ENCODE assay signal across 1 cellular context in genomic region chr20:56468317-56469076, GRCh38.
TF ChIP-seq lines count a peak whose summit lies in the region.

RTF2 (plus strand) TSS chr20:56468627; CDS start chr20:56468698, 71 bp downstream.

TF ChIP-seq in K562, 482 proteins besides CTCF, POLR2A, EP300 and RAD21 (continued from another document and continues in another):
- TF ChIP-seq L3MBTL2 (IDR thresholded peaks at IDR 0.05) (peak; percentile 62; the same call in 1 of the 2 replicates), MAX (CRISPR knock-in tag; IDR thresholded peaks at IDR 0.05) (peak; percentile 85), ZHX1 (conservative IDR thresholded peaks at IDR 0.05; ENCODE audit: low read length) (no peak), CXXC5 (CRISPR knock-in tag; IDR thresholded peaks at IDR 0.05) (peak; percentile 97), WHSC1 (IDR thresholded peaks at IDR 0.05; ENCODE audit: low read length) (no peak), BRD9 (IDR thresholded peaks at IDR 0.05; ENCODE audit: low read depth, partially characterized antibody) (no peak), DLX4 (CRISPR knock-in tag; IDR thresholded peaks at IDR 0.05) (no peak), ZKSCAN8 (CRISPR knock-in tag; IDR thresholded peaks at IDR 0.05) (no peak), TAF9B (IDR thresholded peaks at IDR 0.05; ENCODE audit: partially characterized antibody) (no peak), ZNF133 (CRISPR knock-in tag; IDR thresholded peaks at IDR 0.05) (no peak), ETS1 (conservative IDR thresholded peaks at IDR 0.05; ENCODE audit: control insufficient read depth, low read depth, low read length) (peak; percentile 79), CBFB (CRISPR knock-in tag; IDR thresholded peaks at IDR 0.05) (0 out of 2 replicates have a peak, but pooled peaks have one; percentile 21), BRCA1 (IDR thresholded peaks at IDR 0.05) (no peak), BRCA1 (CRISPR knock-in tag; IDR thresholded peaks at IDR 0.05) (no peak), FOXA3 (CRISPR knock-in tag; conservative IDR thresholded peaks at IDR 0.05 in 1 of 2, IDR thresholded peaks at IDR 0.05 in 1 of 2) (0 out of 4 replicates have a peak, but pooled peaks of 1 of the 2 experiments have one; percentile 24), SRSF3 (IDR thresholded peaks at IDR 0.05; ENCODE audit: insufficient read depth, low read length) (no peak), DPF2 (IDR thresholded peaks at IDR 0.05) (peak; percentile 64), REST (CRISPR knock-in tag; IDR thresholded peaks at IDR 0.05; ENCODE audit: low read depth) (no peak), ZC3H8 (IDR thresholded peaks at IDR 0.05) (no peak), TAF15 (IDR thresholded peaks at IDR 0.05; ENCODE audit: low read depth, low read length) (no peak), ELF2 (CRISPR knock-in tag; IDR thresholded peaks at IDR 0.05) (peak; percentile 99), FIP1L1 (IDR thresholded peaks at IDR 0.05; ENCODE audit: low read depth, low read length, poor library complexity, severe bottlenecking) (no peak), TAF7 (tag; IDR thresholded peaks at IDR 0.05) (peak; percentile 53; the same call in 1 of the 2 replicates), ARID3A (IDR thresholded peaks at IDR 0.05; ENCODE audit: borderline replicate concordance, low read depth, low read length) (no peak), PHTF2 (CRISPR knock-in tag; IDR thresholded peaks at IDR 0.05) (no peak), LCOR (CRISPR knock-in tag; IDR thresholded peaks at IDR 0.05) (peak; percentile 65; the same call in 1 of the 2 replicates), ZNF695 (CRISPR knock-in tag; IDR thresholded peaks at IDR 0.05) (no peak), XRCC5 (IDR thresholded peaks at IDR 0.05; ENCODE audit: low read depth, low read length) (no peak), ZNF408 (CRISPR knock-in tag; IDR thresholded peaks at IDR 0.05; ENCODE audit: low read depth) (no peak), SRF (CRISPR knock-in tag; IDR thresholded peaks at IDR 0.05) (no peak), CREM (IDR thresholded peaks at IDR 0.05; ENCODE audit: low read depth) (peak; percentile 99), ZSCAN29 (IDR thresholded peaks at IDR 0.05) (no peak), ZNF696 (CRISPR knock-in tag; conservative IDR thresholded peaks at IDR 0.05) (no peak), SUPT5H (IDR thresholded peaks at IDR 0.05) (peak; percentile 84), ZNF639 (CRISPR knock-in tag; conservative IDR thresholded peaks at IDR 0.05 in 1 of 2, IDR thresholded peaks at IDR 0.05 in 1 of 2) (peak in 1 of 2 experiments; percentile 48; a peak in 1 of 4 replicates), ZNF311 (CRISPR knock-in tag; IDR thresholded peaks at IDR 0.05) (no peak), IRF1 (CRISPR knock-in tag; IDR thresholded peaks at IDR 0.05; ENCODE audit: borderline replicate concordance) (no peak), CHD1 (IDR thresholded peaks at IDR 0.05; ENCODE audit: low read length) (no peak), SMARCE1 (IDR thresholded peaks at IDR 0.05) (no peak; the same call in 1 of the 2 replicates), GATAD2A (IDR thresholded peaks at IDR 0.05) (no peak), TARDBP (IDR thresholded peaks at IDR 0.05) (peak; percentile 43; the same call in 1 of the 2 replicates), DMBX1 (CRISPR knock-in tag; IDR thresholded peaks at IDR 0.05; ENCODE audit: borderline replicate concordance) (peak; percentile 44; the same call in 1 of the 2 replicates), SNAPC5 (CRISPR knock-in tag; IDR thresholded peaks at IDR 0.05) (no peak), HINFP (tag; conservative IDR thresholded peaks at IDR 0.05; ENCODE audit: low read depth) (no peak), ZNF655 (CRISPR knock-in tag; IDR thresholded peaks at IDR 0.05) (no peak), CAMTA2 (CRISPR knock-in tag; conservative IDR thresholded peaks at IDR 0.05) (no peak), ZNF561 (CRISPR knock-in tag; conservative IDR thresholded peaks at IDR 0.05) (no peak), PREB (CRISPR knock-in tag; IDR thresholded peaks at IDR 0.05) (no peak), ETV6 (IDR thresholded peaks at IDR 0.05; ENCODE audit: borderline replicate concordance in 1 of 2, low read depth in 2 of 2, low read length in 1 of 2) (peak; percentile 80 to 91; a peak in 3 of 4 replicates), ETV6 (CRISPR knock-in tag; IDR thresholded peaks at IDR 0.05; ENCODE audit: borderline replicate concordance) (no peak), ZNF239 (CRISPR knock-in tag; IDR thresholded peaks at IDR 0.05) (no peak), ZNF668 (CRISPR knock-in tag; IDR thresholded peaks at IDR 0.05) (no peak), E2F5 (CRISPR knock-in tag; IDR thresholded peaks at IDR 0.05) (no peak)
